In genomic region chr10:102597131-102597891, GRCh38 we compare ENCODE assay signal across 1 cellular context.
TF ChIP-seq lines count a peak whose summit lies in the region.

No MANE protein-coding gene starts in this region.

TF ChIP-seq in HepG2, 621 proteins besides CTCF, POLR2A, EP300 and RAD21 (continued from another document):
- no peak for TF ChIP-seq BRF2 (CRISPR knock-in tag; IDR thresholded peaks at IDR 0.05)
- peak; percentile 92 for TF ChIP-seq NCOR1 (IDR thresholded peaks at IDR 0.05; ENCODE audit: borderline replicate concordance, low read length)
- TF ChIP-seq ZNF782 (CRISPR knock-in tag; IDR thresholded peaks at IDR 0.05; ENCODE audit: borderline replicate concordance) = no peak
- TF ChIP-seq ZSCAN12 (CRISPR knock-in tag; IDR thresholded peaks at IDR 0.05) = no peak
- TF ChIP-seq ZSCAN9 (CRISPR knock-in tag; IDR thresholded peaks at IDR 0.05; ENCODE audit: borderline replicate concordance) = 0 out of 2 replicates have a peak, but pooled peaks have one; percentile 47
- TF ChIP-seq HINFP (CRISPR knock-in tag; IDR thresholded peaks at IDR 0.05; ENCODE audit: low read depth) = no peak
- no peak for TF ChIP-seq TRIM22 (IDR thresholded peaks at IDR 0.05)
- TF ChIP-seq SALL2 (CRISPR knock-in tag; IDR thresholded peaks at IDR 0.05) = no peak
- TF ChIP-seq NCOA5 (CRISPR knock-in tag; IDR thresholded peaks at IDR 0.05) = no peak
- no peak for TF ChIP-seq ZNF878 (CRISPR knock-in tag; IDR thresholded peaks at IDR 0.05)
- TF ChIP-seq RCOR2 (CRISPR knock-in tag; IDR thresholded peaks at IDR 0.05) = peak; percentile 83
- no peak for TF ChIP-seq DZIP1 (CRISPR knock-in tag; IDR thresholded peaks at IDR 0.05)
- no peak for TF ChIP-seq PHB2 (IDR thresholded peaks at IDR 0.05; ENCODE audit: partially characterized antibody)
- peak; percentile 98 for TF ChIP-seq ZFX (CRISPR knock-in tag; IDR thresholded peaks at IDR 0.05; ENCODE audit: low read depth)
- peak; percentile 87; the same call in 1 of the 2 replicates for TF ChIP-seq ZNF350 (CRISPR knock-in tag; IDR thresholded peaks at IDR 0.05; ENCODE audit: borderline replicate concordance, low read depth)
- TF ChIP-seq CSRNP2 (CRISPR knock-in tag; conservative IDR thresholded peaks at IDR 0.05; ENCODE audit: low read depth) = no peak
- no peak for TF ChIP-seq MBNL3 (CRISPR knock-in tag; conservative IDR thresholded peaks at IDR 0.05)
- no peak for TF ChIP-seq CBX1 (IDR thresholded peaks at IDR 0.05; ENCODE audit: low read depth)
- TF ChIP-seq ZNF660 (CRISPR knock-in tag; IDR thresholded peaks at IDR 0.05; ENCODE audit: borderline replicate concordance, low read depth) = no peak
- TF ChIP-seq UBTF (CRISPR knock-in tag; IDR thresholded peaks at IDR 0.05) = peak; percentile 48; the same call in 1 of the 2 replicates
- TF ChIP-seq SP5 (CRISPR knock-in tag; IDR thresholded peaks at IDR 0.05; ENCODE audit: borderline replicate concordance, low read depth) = 0 out of 2 replicates have a peak, but pooled peaks have one; percentile 36
- no peak for TF ChIP-seq ZNF513 (CRISPR knock-in tag; conservative IDR thresholded peaks at IDR 0.05)
- TF ChIP-seq BCL3 (CRISPR knock-in tag; IDR thresholded peaks at IDR 0.05) = no peak
- TF ChIP-seq GRHL1 (CRISPR knock-in tag; conservative IDR thresholded peaks at IDR 0.05) = no peak
- peak; percentile 47; the same call in 1 of the 2 replicates for TF ChIP-seq SKIL (CRISPR knock-in tag; IDR thresholded peaks at IDR 0.05; ENCODE audit: borderline replicate concordance)
- TF ChIP-seq ZFP36L1 (CRISPR knock-in tag; IDR thresholded peaks at IDR 0.05) = 0 out of 2 replicates have a peak, but pooled peaks have one; percentile 54
- TF ChIP-seq PTBP1 (IDR thresholded peaks at IDR 0.05; ENCODE audit: low read depth, low read length, poor library complexity, severe bottlenecking) = no peak
- TF ChIP-seq ZNF367 (CRISPR knock-in tag; IDR thresholded peaks at IDR 0.05; ENCODE audit: borderline replicate concordance) = no peak
- no peak for TF ChIP-seq ZNF282 (IDR thresholded peaks at IDR 0.05; ENCODE audit: partially characterized antibody)
- no peak for TF ChIP-seq ZNF362 (CRISPR knock-in tag; IDR thresholded peaks at IDR 0.05; ENCODE audit: borderline replicate concordance)
- no peak for TF ChIP-seq ZNF562 (CRISPR knock-in tag; IDR thresholded peaks at IDR 0.05; ENCODE audit: borderline replicate concordance)
- TF ChIP-seq ZNF644 (CRISPR knock-in tag; IDR thresholded peaks at IDR 0.05; ENCODE audit: low read depth) = peak; percentile 89
